ENCODE assay signal across 23 cellular contexts in genomic region chr16:63287411-63287810, GRCh38.
A peak's percentile ranks its signal among the peaks of the same experiment; 100 is the strongest.
DNase-seq lines count a peak whose midpoint lies in the region; ATAC-seq and TF ChIP-seq lines count a peak whose summit lies in the region.
"Had no signal": no experiment of that assay in that cellular context is flagged by ENCODE, and none has a peak within 500 bp of the region (broad histone marks: within the 10 kb centered on the region; RNA-seq: fewer than 3 reads in every experiment).

No MANE protein-coding gene starts in this region.

- H3K27ac ChIP-seq in dorsolateral prefrontal cortex (peak overlapping the region in 48 of 59 donors; percentile 8 to 83 (median 58)), layer of hippocampus (ENCODE audit: low read depth, low read length) (peak overlapping the region; percentile 10), substantia nigra (ENCODE audit: low read depth, low read length, poor library complexity, severe bottlenecking) (peak overlapping the region; percentile 87), right atrium auricular region (no peak overlapping the region), colonic mucosa (no peak overlapping the region)
- H3K27ac ChIP-seq: BLaER1 treated with 17β-estradiol and CSF1 and Interleukin-3, amounts not matched to agents 10 nM and 100 nM; SJCRH30 had no signal

- peak; percentile 14 for DNase-seq in NCI-H748 (lab: John Stamatoyannopoulos, UW; ENCODE audit: unreplicated experiment)
- DNase-seq in NCI-H748 treated with DMSO at 0.1 percent for 48 hours (lab: John Stamatoyannopoulos, UW), result no peak
- DNase-seq in dorsolateral prefrontal cortex, result peak in 1 of 10 donors; percentile 41
- DNase-seq in substantia nigra (lab: John Stamatoyannopoulos, UW), result peak in 16 of 49 donors; percentile 6 to 52 (median 12)
- DNase-seq in right atrium auricular region (ENCODE audit: low spot score), result no peak
- DNase-seq in colonic mucosa, result no peak
- no peak for DNase-seq in left ventricle myocardium superior
- DNase-seq: 8988T; CD4-positive, alpha-beta T cell; DMS53; Karpas-422; NCI-H1092; NCI-H1417 treated with DMSO at 0.1 percent for 48 hours; NCI-H187 treated with DMSO at 0.1 percent for 48 hours; NCI-H2171 treated with DMSO at 0.1 percent for 48 hours; NCI-H345; NCI-H510A treated with DMSO at 0.1 percent for 48 hours; OCI-M1; SJCRH30 had no signal

- no peaks in the 10 kb centered on the region for H3K9me3 ChIP-seq in right atrium auricular region
- no peaks in the 10 kb centered on the region for H3K9me3 ChIP-seq in colonic mucosa
- H3K9me3 ChIP-seq: BLaER1 treated with 17β-estradiol and CSF1 and Interleukin-3, amounts not matched to agents 10 nM and 100 nM; SJCRH30 had no signal

- H3K36me3 ChIP-seq in right atrium auricular region (no peaks in the 10 kb centered on the region), colonic mucosa (no peaks in the 10 kb centered on the region)
- H3K36me3 ChIP-seq: BLaER1 treated with 17β-estradiol and CSF1 and Interleukin-3, amounts not matched to agents 10 nM and 100 nM; SJCRH30 had no signal

- H3K27me3 ChIP-seq in dorsolateral prefrontal cortex, result no peaks in the 10 kb centered on the region
- H3K27me3 ChIP-seq in layer of hippocampus (ENCODE audit: control insufficient read depth, insufficient read depth, low read length), result no peaks in the 10 kb centered on the region
- H3K27me3 ChIP-seq in right atrium auricular region, result no peaks in the 10 kb centered on the region
- no peaks in the 10 kb centered on the region for H3K27me3 ChIP-seq in colonic mucosa
- H3K27me3 ChIP-seq: BLaER1 treated with 17β-estradiol and CSF1 and Interleukin-3, amounts not matched to agents 10 nM and 100 nM; SJCRH30 had no signal

- H3K4me1 ChIP-seq in right atrium auricular region (no peaks in the 10 kb centered on the region), colonic mucosa (no peaks in the 10 kb centered on the region)
- H3K4me1 ChIP-seq: SJCRH30 had no signal

- H3K9ac ChIP-seq in colonic mucosa (ENCODE audit: low read depth in 2 of 2, low read length in 2 of 2), result no peak overlapping the region
- H3K9ac ChIP-seq: BLaER1 treated with 17β-estradiol and CSF1 and Interleukin-3, amounts not matched to agents 10 nM and 100 nM had no signal

- H3K4me3 ChIP-seq in dorsolateral prefrontal cortex (no peak overlapping the region), right atrium auricular region (no peak overlapping the region), colonic mucosa (no peak overlapping the region)
- H3K4me3 ChIP-seq: BLaER1 treated with 17β-estradiol and CSF1 and Interleukin-3, amounts not matched to agents 10 nM and 100 nM; SJCRH30 had no signal

- no peak for ATAC-seq in left ventricle myocardium superior
- ATAC-seq: HepG2, SK-N-SH treated with all-trans-retinoic acid at 6 μM for 48 hours had no signal

- intact Hi-C loops in dorsolateral prefrontal cortex (cut with DNase I), result no loop called here
- intact Hi-C loops in colonic mucosa (cut with DNase I), result no loop called here
- intact Hi-C loops in left ventricle myocardium superior (cut with micrococcal nuclease), result no loop called here

- TF ChIP-seq CTCF in dorsolateral prefrontal cortex (IDR thresholded peaks at IDR 0.05 in 54 of 56, conservative IDR thresholded peaks at IDR 0.05 in 2 of 56; ENCODE audit: low read depth in 1 of 56, partially characterized antibody in 56 of 56) (no peak), right atrium auricular region (IDR thresholded peaks at IDR 0.05) (no peak), colonic mucosa (IDR thresholded peaks at IDR 0.05) (no peak)

Comparison
In these comparisons a context has a peak if more than half of its experiments do, and no peak if none do; other contexts are left out.
1. H3K27ac ChIP-seq: peak in dorsolateral prefrontal cortex (48 of 59), layer of hippocampus (single experiment) and substantia nigra (single experiment); none in right atrium auricular region (0 of 2) and colonic mucosa (single experiment).